Comparison of ENCODE assay signal across 25 cellular contexts in genomic region chr15:75884041-75884440, GRCh38. TPM values are rescaled to one million over a fixed set of nuclear protein-coding genes. Genes with fewer than 3 reads are reported as not detected.
A peak's percentile ranks its signal among the peaks of the same experiment; 100 is the strongest.
DNase-seq lines count a peak whose midpoint lies in the region; ATAC-seq, FAIRE-seq and TF ChIP-seq lines count a peak whose summit lies in the region.
"Had no signal": no experiment of that assay in that cellular context is flagged by ENCODE, and none has a peak within 500 bp of the region (broad histone marks: within the 10 kb centered on the region; RNA-seq: fewer than 3 reads in every experiment).

No MANE protein-coding gene starts in this region.

- H3K27me3 ChIP-seq in BLaER1 (no peaks in the 10 kb centered on the region), left ventricle myocardium inferior (ENCODE audit: low read depth) (no peaks in the 10 kb centered on the region)
- H3K27me3 ChIP-seq: ascending aorta, esophagus squamous epithelium, heart left ventricle, stomach, tibial nerve had no signal

- in situ Hi-C loops in astrocyte of the cerebellum (cut with HindIII; ENCODE audit: low sequenced_read_pairs), result no loop called here

- H4K20me1 ChIP-seq in BLaER1, result 0 out of 2 replicates have a peak, but pooled peaks cover 6% of the 10 kb centered on the region

- H3K36me3 ChIP-seq in BLaER1 (peaks cover 87% of the 10 kb centered on the region), left ventricle myocardium inferior (peaks cover 29% of the 10 kb centered on the region)

- no peak overlapping the region for H3K4me3 ChIP-seq in BLaER1
- no peak overlapping the region for H3K4me3 ChIP-seq in astrocyte of the cerebellum (ENCODE audit: low read depth, low read length)
- no peak overlapping the region for H3K4me3 ChIP-seq in left ventricle myocardium inferior
- H3K4me3 ChIP-seq: ascending aorta, esophagus squamous epithelium, GM23338, heart left ventricle, stomach, tibial nerve had no signal

- H3K27ac ChIP-seq in BLaER1, result no peak overlapping the region
- H3K27ac ChIP-seq in left ventricle myocardium inferior (replicated peaks), result no peak overlapping the region
- H3K27ac ChIP-seq: ascending aorta, esophagus squamous epithelium, heart left ventricle, stomach, tibial nerve had no signal

- ATAC-seq in Right ventricle myocardium superior (ENCODE audit: poor library complexity) (no peak), HG03378 (IDR thresholded peaks at IDR 0.05; ENCODE audit: unreplicated experiment) (no peak), HG02798 (IDR thresholded peaks at IDR 0.05; ENCODE audit: poor library complexity, unreplicated experiment) (no peak)
- ATAC-seq: GM23338, heart left ventricle, HepG2 had no signal

- H3K4me1 ChIP-seq in BLaER1, result peaks cover 18% of the 10 kb centered on the region
- H3K4me1 ChIP-seq in left ventricle myocardium inferior, result no peaks in the 10 kb centered on the region
- H3K4me1 ChIP-seq: ascending aorta, esophagus squamous epithelium, heart left ventricle had no signal

- TF ChIP-seq CTCF in astrocyte of the cerebellum (IDR thresholded peaks at IDR 0.05; ENCODE audit: low read depth, low read length, missing control alignments) (no peak), left ventricle myocardium inferior (IDR thresholded peaks at IDR 0.05; ENCODE audit: borderline replicate concordance) (no peak)

- DNase-seq in H54 (ENCODE audit: insufficient read length, low spot score) (no peak), astrocyte of the cerebellum (ENCODE audit: low read depth) (peak; percentile 47), fibroblast of peridontal ligament (ENCODE audit: extremely low read depth) (peak; percentile 59), Right ventricle myocardium superior (no peak), left ventricle myocardium inferior (no peak)
- DNase-seq: activated CD4-positive, alpha-beta T cell treated with anti-CD3 and anti-CD28 coated beads, Interleukin-2, amount 10 ng/mL, durations not matched to agents 24 days and 14 days; activated naive CD4-positive, alpha-beta T cell; activated T-cell treated with anti-CD3 and anti-CD28 coated beads, Interleukin-2, amount 50 U/mL, for 48 hours; CD4-positive, CD25-positive, alpha-beta regulatory T cell; esophagus squamous epithelium; heart left ventricle; NCI-H1105 treated with DMSO at 0.1 percent for 48 hours; NCI-H2029; NCI-H226; stomach had no signal

- FAIRE-seq in H54 (lab: Jason Lieb, UNC), result peak; percentile 68
- FAIRE-seq: colon, D721Med, GM18507, HepG2 had no signal

- intact Hi-C loops in Right ventricle myocardium superior (cut with DNase I) (no loop called here), left ventricle myocardium inferior (cut with micrococcal nuclease) (no loop called here)

- H3K9me3 ChIP-seq in BLaER1 (no peaks in the 10 kb centered on the region), left ventricle myocardium inferior (replicated peaks) (no peaks in the 10 kb centered on the region)
- H3K9me3 ChIP-seq: ascending aorta, esophagus squamous epithelium, heart left ventricle, stomach, tibial nerve had no signal

- no peak for TF ChIP-seq POLR2A in H54 (IDR thresholded peaks at IDR 0.05; ENCODE audit: low read depth, low read length)

- H3K4me2 ChIP-seq in BLaER1, result peak overlapping the region; percentile 33
- H3K4me2 ChIP-seq: GM23338 had no signal

- no peak overlapping the region for H3K9ac ChIP-seq in BLaER1

RNA-seq across cellular contexts. Expression of gene FBXO22, which starts 19.6 kb away (rescaled TPM):
- total RNA-seq in Right ventricle myocardium superior (19.3 TPM), left ventricle myocardium inferior (21.1 TPM)

RNA-seq across cellular contexts. Expression of gene UBE2Q2, which starts 40.8 kb away (rescaled TPM):
- total RNA-seq in Right ventricle myocardium superior, result 21.1 TPM
- 27.8 TPM for total RNA-seq in left ventricle myocardium inferior

Comparison
In these comparisons a context has a peak if more than half of its experiments do, and no peak if none do; other contexts are left out.
1. DNase-seq: peak in astrocyte of the cerebellum (single experiment) and fibroblast of peridontal ligament (single experiment); none in H54 (single experiment), Right ventricle myocardium superior (single experiment) and left ventricle myocardium inferior (single experiment).